8 cellular contexts compared by ENCODE assay signal in the genomic region with DNA sequence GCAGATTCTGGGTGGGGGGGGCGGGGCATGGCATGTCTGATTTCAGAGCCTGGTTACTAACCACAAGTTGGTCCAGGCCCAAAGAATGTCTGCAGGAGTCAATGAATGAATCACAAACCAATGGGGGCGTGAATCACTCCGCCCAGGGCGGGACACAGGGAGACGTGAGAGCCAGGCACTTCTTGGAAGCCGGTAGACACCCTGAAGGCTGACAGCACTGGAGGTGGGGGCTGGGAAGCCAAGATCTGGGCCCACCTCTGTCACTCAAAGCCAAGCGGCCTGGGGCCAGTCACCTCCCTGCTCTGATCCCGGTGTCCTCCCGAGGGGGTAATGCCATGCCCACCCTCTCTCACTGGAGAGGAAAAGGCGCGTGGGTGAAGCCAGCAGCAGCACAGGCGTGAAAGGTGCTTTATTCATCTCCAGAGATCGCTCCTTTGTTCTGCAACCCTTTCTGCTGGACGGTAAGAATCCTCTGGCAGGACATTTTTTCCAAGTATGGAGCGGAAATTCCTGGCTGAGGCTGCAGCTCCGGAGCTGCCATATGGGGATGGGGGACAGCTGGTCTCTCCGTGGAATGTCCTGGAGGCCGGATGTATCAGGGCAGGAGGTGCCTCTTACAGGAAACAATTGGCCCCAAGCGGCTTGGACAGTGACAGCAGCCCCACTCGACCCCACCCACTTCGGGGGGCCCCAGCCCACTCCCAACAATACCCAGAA.
DNase-seq lines count a peak whose midpoint lies in the region; ATAC-seq lines count a peak whose summit lies in the region.

No MANE protein-coding gene starts in this region.

- H3K9me3 Mint-ChIP-seq in activated CD4-positive, alpha-beta memory T cell treated with anti-CD3 and anti-CD28 coated beads for 36 hours: no peaks in the 10 kb centered on the region
- no peaks in the 10 kb centered on the region for H3K9me3 Mint-ChIP-seq in activated CD4-positive, alpha-beta memory T cell treated with anti-CD3 and anti-CD28 coated beads, Interleukin-2, amount 10 ng/mL, durations not matched to agents 7 days and 5 days

- intact Hi-C loops in activated CD4-positive, alpha-beta memory T cell treated with anti-CD3 and anti-CD28 coated beads for 36 hours (cut with micrococcal nuclease): no loop called here

- H3K27me3 Mint-ChIP-seq in activated CD4-positive, alpha-beta memory T cell treated with anti-CD3 and anti-CD28 coated beads for 36 hours: no peaks in the 10 kb centered on the region
- H3K27me3 Mint-ChIP-seq in activated CD4-positive, alpha-beta memory T cell treated with anti-CD3 and anti-CD28 coated beads, Interleukin-2, amount 10 ng/mL, durations not matched to agents 7 days and 5 days: no peaks in the 10 kb centered on the region

- peak; percentile 78 for ATAC-seq in stimulated activated naive CD8-positive, alpha-beta T cell treated with anti-CD3 and anti-CD28 coated beads, Interleukin-15, Interleukin-2, amounts not matched to agents 100 U/mL and 50 U/mL, for 24 hours
- no peak for ATAC-seq in HG03432 (IDR thresholded peaks at IDR 0.05; ENCODE audit: unreplicated experiment)
- no peak for ATAC-seq in HG03139 (IDR thresholded peaks at IDR 0.05; ENCODE audit: unreplicated experiment)

- DNase-seq in activated CD4-positive, alpha-beta memory T cell treated with anti-CD3 and anti-CD28 coated beads for 36 hours: peak; percentile 48
- DNase-seq in activated CD4-positive, alpha-beta memory T cell treated with anti-CD3 and anti-CD28 coated beads, Interleukin-2, amount 10 ng/mL, durations not matched to agents 7 days and 5 days: no peak
- peak; percentile 80 for DNase-seq in amniotic stem cell (lab: John Stamatoyannopoulos, UW)
- DNase-seq in iPS-NIHi11 (ENCODE audit: low spot score): peak; percentile 65
- DNase-seq in stimulated activated naive CD8-positive, alpha-beta T cell treated with anti-CD3 and anti-CD28 coated beads, Interleukin-15, Interleukin-2, amounts not matched to agents 100 U/mL and 50 U/mL, for 24 hours: peak; percentile 52
- DNase-seq in central memory CD4-positive, alpha-beta T cell: no peak

- no peak overlapping the region for H3K4me3 Mint-ChIP-seq in activated CD4-positive, alpha-beta memory T cell treated with anti-CD3 and anti-CD28 coated beads for 36 hours
- no peak overlapping the region for H3K4me3 Mint-ChIP-seq in activated CD4-positive, alpha-beta memory T cell treated with anti-CD3 and anti-CD28 coated beads, Interleukin-2, amount 10 ng/mL, durations not matched to agents 7 days and 5 days

- H3K4me1 Mint-ChIP-seq in activated CD4-positive, alpha-beta memory T cell treated with anti-CD3 and anti-CD28 coated beads for 36 hours (ENCODE audit: low read depth): peaks cover 37% of the 10 kb centered on the region
- peaks cover 52% of the 10 kb centered on the region for H3K4me1 Mint-ChIP-seq in activated CD4-positive, alpha-beta memory T cell treated with anti-CD3 and anti-CD28 coated beads, Interleukin-2, amount 10 ng/mL, durations not matched to agents 7 days and 5 days

- CTCF ChIA-PET in activated CD4-positive, alpha-beta memory T cell treated with anti-CD3 and anti-CD28 coated beads for 36 hours (lab: Charles Lee): interaction anchor here (0.6 to 6.4 kb wide), 2 partner anchors 85 to 131 kb away, joined by 3 to 142 read pairs; a partner anchor contains a TSS
- CTCF ChIA-PET in activated CD4-positive, alpha-beta memory T cell treated with anti-CD3 and anti-CD28 coated beads, Interleukin-2, amount 10 ng/mL, durations not matched to agents 7 days and 5 days (lab: Charles Lee): interaction anchor here (0.7 to 6.1 kb wide), 2 partner anchors 84 to 180 kb away, joined by 3 to 59 read pairs; a partner anchor contains a TSS

- peaks cover 48% of the 10 kb centered on the region for H3K36me3 Mint-ChIP-seq in activated CD4-positive, alpha-beta memory T cell treated with anti-CD3 and anti-CD28 coated beads for 36 hours
- peaks cover 85% of the 10 kb centered on the region for H3K36me3 Mint-ChIP-seq in activated CD4-positive, alpha-beta memory T cell treated with anti-CD3 and anti-CD28 coated beads, Interleukin-2, amount 10 ng/mL, durations not matched to agents 7 days and 5 days (ENCODE audit: low read depth)

- POLR2A ChIA-PET in activated CD4-positive, alpha-beta memory T cell treated with anti-CD3 and anti-CD28 coated beads for 36 hours (lab: Charles Lee): interaction anchor here (1.2 kb wide), 1 partner anchor 36 kb away, joined by 4 read pairs; no protein-coding TSS in a partner anchor
- POLR2A ChIA-PET in activated CD4-positive, alpha-beta memory T cell treated with anti-CD3 and anti-CD28 coated beads, Interleukin-2, amount 10 ng/mL, durations not matched to agents 7 days and 5 days (lab: Charles Lee): interaction anchor here (0.7 to 28.3 kb wide), 6 partner anchors 8 to 93 kb away, joined by 3 to 905 read pairs (median 4); a partner anchor contains a TSS

- no peak overlapping the region for H3K27ac Mint-ChIP-seq in activated CD4-positive, alpha-beta memory T cell treated with anti-CD3 and anti-CD28 coated beads for 36 hours
- no peak overlapping the region for H3K27ac Mint-ChIP-seq in activated CD4-positive, alpha-beta memory T cell treated with anti-CD3 and anti-CD28 coated beads, Interleukin-2, amount 10 ng/mL, durations not matched to agents 7 days and 5 days

Comparison
In these comparisons a context has a peak if more than half of its experiments do, and no peak if none do; other contexts are left out.
1. DNase-seq: peak in activated CD4-positive, alpha-beta memory T cell treated with anti-CD3 and anti-CD28 coated beads for 36 hours (single experiment), amniotic stem cell (single experiment), iPS-NIHi11 (single experiment) and stimulated activated naive CD8-positive, alpha-beta T cell treated with anti-CD3 and anti-CD28 coated beads, Interleukin-15, Interleukin-2, amounts not matched to agents 100 U/mL and 50 U/mL, for 24 hours (single experiment); none in activated CD4-positive, alpha-beta memory T cell treated with anti-CD3 and anti-CD28 coated beads, Interleukin-2, amount 10 ng/mL, durations not matched to agents 7 days and 5 days (single experiment) and central memory CD4-positive, alpha-beta T cell (single experiment).